ENCODE assay signal across 1 cellular context in genomic region chr5:173315495-173316352, GRCh38.
A peak's percentile ranks its signal among the peaks of the same experiment; 100 is the strongest.
TF ChIP-seq lines count a peak whose summit lies in the region.

No MANE protein-coding gene starts in this region.

TF ChIP-seq in HEK293, 187 proteins besides CTCF, POLR2A, EP300 and RAD21 (continued from another document and continues in another):
- TF ChIP-seq ZBTB8A (tag by site-specific recombination; IDR thresholded peaks at IDR 0.05) (peak; percentile 84), GLIS1 (tag by site-specific recombination; IDR thresholded peaks at IDR 0.05) (peak; percentile 87), ZNF24 (tag by site-specific recombination; IDR thresholded peaks at IDR 0.05) (peak; percentile 47; the same call in 1 of the 2 replicates), SALL2 (tag by site-specific recombination; IDR thresholded peaks at IDR 0.05; ENCODE audit: borderline replicate concordance) (no peak), ZNF791 (tag by site-specific recombination; IDR thresholded peaks at IDR 0.05) (no peak), ZNF660 (tag by site-specific recombination; IDR thresholded peaks at IDR 0.05) (peak; percentile 71), ZFHX2 (tag by site-specific recombination; conservative IDR thresholded peaks at IDR 0.05) (0 out of 2 replicates have a peak, but pooled peaks have one; percentile 6), ZNF2 (tag by site-specific recombination; IDR thresholded peaks at IDR 0.05) (peak; percentile 69; the same call in 1 of the 2 replicates), ZNF48 (tag by site-specific recombination; IDR thresholded peaks at IDR 0.05) (no peak), KLF8 (tag by site-specific recombination; IDR thresholded peaks at IDR 0.05) (0 out of 2 replicates have a peak, but pooled peaks have one; percentile 21), ZNF510 (tag by site-specific recombination; IDR thresholded peaks at IDR 0.05; ENCODE audit: insufficient replicate concordance) (no peak), ZNF561 (tag by site-specific recombination; IDR thresholded peaks at IDR 0.05; ENCODE audit: borderline replicate concordance) (peak; percentile 43; the same call in 1 of the 2 replicates), ZNF76 (tag by site-specific recombination; IDR thresholded peaks at IDR 0.05; ENCODE audit: borderline replicate concordance, low read depth) (0 out of 2 replicates have a peak, but pooled peaks have one; percentile 32), ZNF202 (tag by site-specific recombination; IDR thresholded peaks at IDR 0.05; ENCODE audit: borderline replicate concordance) (no peak), GLIS2 (tag by site-specific recombination; IDR thresholded peaks at IDR 0.05) (peak; percentile 50), ZNF366 (tag by site-specific recombination; conservative IDR thresholded peaks at IDR 0.05) (peak; percentile 27; the same call in 1 of the 2 replicates), YY1 (tag by site-specific recombination; IDR thresholded peaks at IDR 0.05) (0 out of 2 replicates have a peak, but pooled peaks have one; percentile 24), ZNF664 (tag by site-specific recombination; IDR thresholded peaks at IDR 0.05) (peak; percentile 96), ZNF580 (tag by site-specific recombination; IDR thresholded peaks at IDR 0.05) (peak; percentile 66; the same call in 1 of the 2 replicates), SETDB1 (IDR thresholded peaks at IDR 0.05; ENCODE audit: insufficient read length, low read length) (peak; percentile 59), ZNF514 (tag by site-specific recombination; IDR thresholded peaks at IDR 0.05) (no peak), ZNF423 (tag by site-specific recombination; IDR thresholded peaks at IDR 0.05) (peak; percentile 67), ZNF214 (tag by site-specific recombination; IDR thresholded peaks at IDR 0.05; ENCODE audit: borderline replicate concordance) (no peak), ZNF548 (tag by site-specific recombination; IDR thresholded peaks at IDR 0.05) (no peak), ZBTB20 (tag by site-specific recombination; IDR thresholded peaks at IDR 0.05) (peak; percentile 61), HIC1 (tag by site-specific recombination; IDR thresholded peaks at IDR 0.05) (no peak), ZBTB48 (tag by site-specific recombination; IDR thresholded peaks at IDR 0.05) (no peak), ZNF768 (tag by site-specific recombination; IDR thresholded peaks at IDR 0.05) (peak; percentile 7; the same call in 1 of the 2 replicates), ZNF596 (tag by site-specific recombination; IDR thresholded peaks at IDR 0.05) (no peak), ZEB2 (tag by site-specific recombination; IDR thresholded peaks at IDR 0.05) (peak; percentile 58), ZNF701 (tag by site-specific recombination; IDR thresholded peaks at IDR 0.05) (no peak), ZNF335 (tag by site-specific recombination; conservative IDR thresholded peaks at IDR 0.05) (peak; percentile 32), YY2 (tag by site-specific recombination; IDR thresholded peaks at IDR 0.05) (no peak), ZNF354C (tag by site-specific recombination; IDR thresholded peaks at IDR 0.05; ENCODE audit: borderline replicate concordance, low read depth) (no peak), ZBTB49 (tag by site-specific recombination; IDR thresholded peaks at IDR 0.05; ENCODE audit: low read depth) (no peak), SP2 (tag by site-specific recombination; IDR thresholded peaks at IDR 0.05) (0 out of 2 replicates have a peak, but pooled peaks have one; percentile 21), ZNF843 (tag by site-specific recombination; IDR thresholded peaks at IDR 0.05) (peak; percentile 80; the same call in 1 of the 2 replicates), ZNF558 (tag by site-specific recombination; IDR thresholded peaks at IDR 0.05) (no peak), PATZ1 (tag by site-specific recombination; IDR thresholded peaks at IDR 0.05) (peak; percentile 85), ZNF26 (tag by site-specific recombination; IDR thresholded peaks at IDR 0.05) (no peak), ZSCAN4 (tag by site-specific recombination; IDR thresholded peaks at IDR 0.05) (no peak), ATF2 (tag by site-specific recombination; IDR thresholded peaks at IDR 0.05; ENCODE audit: low read depth) (peak; percentile 73), ZNF629 (tag by site-specific recombination; IDR thresholded peaks at IDR 0.05) (peak; percentile 90), ZBTB21 (tag by site-specific recombination; IDR thresholded peaks at IDR 0.05) (peak; percentile 78), ZSCAN16 (tag by site-specific recombination; IDR thresholded peaks at IDR 0.05) (peak; percentile 100), OSR2 (tag by site-specific recombination; IDR thresholded peaks at IDR 0.05) (peak; percentile 91), ZNF223 (tag by site-specific recombination; IDR thresholded peaks at IDR 0.05) (0 out of 2 replicates have a peak, but pooled peaks have one; percentile 26), MEIS1 (CRISPR knock-in tag; IDR thresholded peaks at IDR 0.05; ENCODE audit: borderline replicate concordance) (no peak; the same call in 1 of the 2 replicates), PRDM6 (tag by site-specific recombination; IDR thresholded peaks at IDR 0.05) (peak; percentile 16; the same call in 1 of the 2 replicates), ZNF692 (tag by site-specific recombination; IDR thresholded peaks at IDR 0.05) (peak; percentile 54; the same call in 1 of the 2 replicates), ZNF639 (tag by site-specific recombination; IDR thresholded peaks at IDR 0.05) (0 out of 2 replicates have a peak, but pooled peaks have one; percentile 37), HOXA7 (CRISPR knock-in tag; IDR thresholded peaks at IDR 0.05; ENCODE audit: borderline replicate concordance) (no peak), ZNF121 (tag by site-specific recombination; IDR thresholded peaks at IDR 0.05) (0 out of 2 replicates have a peak, but pooled peaks have one; percentile 27)
